Comparison of ENCODE assay signal across 8 cellular contexts in the genomic region with DNA sequence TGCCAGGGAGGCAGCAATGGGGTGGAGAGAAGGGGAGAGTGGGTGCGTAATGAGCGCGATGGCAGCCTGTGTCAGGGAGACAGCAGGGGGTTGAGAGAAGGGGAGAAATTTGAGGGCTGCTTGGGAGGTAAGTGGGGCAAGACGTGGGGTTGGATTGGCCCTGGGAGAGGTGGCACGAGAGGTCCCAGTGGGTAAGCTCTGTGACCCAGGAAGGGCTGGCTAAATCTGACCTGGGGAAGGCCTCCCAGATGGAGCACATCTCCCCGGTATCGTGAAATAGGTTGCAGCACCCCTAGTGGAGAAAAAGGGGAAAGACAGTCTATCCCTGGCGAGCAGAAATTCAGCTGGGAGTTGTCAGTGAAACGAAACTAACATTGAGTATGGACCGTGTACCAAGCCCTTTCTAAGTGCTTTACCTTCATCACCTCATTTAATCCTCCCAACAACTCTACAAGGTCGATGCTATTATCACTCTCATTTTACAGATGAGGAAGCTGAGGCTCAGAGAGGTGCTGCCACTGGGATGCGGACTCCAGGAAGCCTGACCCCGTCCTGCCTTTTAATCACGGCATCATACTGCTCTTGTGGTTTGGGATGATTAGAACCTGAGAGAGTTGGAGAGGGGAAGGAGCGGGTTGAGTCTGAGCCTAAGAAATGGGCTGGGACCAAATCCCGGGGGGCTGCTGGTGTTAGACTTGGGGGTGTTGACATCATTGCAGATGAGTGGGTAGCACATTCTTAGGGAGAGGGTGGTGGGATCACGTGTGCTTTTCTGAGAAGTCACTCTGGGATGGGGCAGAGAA. TPM values are rescaled to one million over a fixed set of nuclear protein-coding genes. Genes with fewer than 3 reads are reported as not detected.
DNase-seq lines count a peak whose midpoint lies in the region; ATAC-seq and TF ChIP-seq lines count a peak whose summit lies in the region.

No MANE protein-coding gene starts in this region.

- TF ChIP-seq CTCF in fibroblast of lung (conservative IDR thresholded peaks at IDR 0.05 in 1 of 2, IDR thresholded peaks at IDR 0.05 in 1 of 2; ENCODE audit: low read depth in 1 of 2, low read length in 2 of 2) (peak; percentile 83 to 97), transverse colon (IDR thresholded peaks at IDR 0.05) (peak; percentile 87 to 95 (median 92))

- no peaks in the 10 kb centered on the region for H3K27me3 Mint-ChIP-seq in activated T-cell treated with anti-CD3 and anti-CD28 coated beads, Interleukin-2, amount 50 U/mL, for 72 hours (ENCODE audit: low read depth)
- H3K27me3 Mint-ChIP-seq in naive B cell = no peaks in the 10 kb centered on the region

- peak overlapping the region; percentile 96 for H2AFZ ChIP-seq in fibroblast of lung (ENCODE audit: low read length)

- H3K27ac ChIP-seq in fibroblast of lung (ENCODE audit: insufficient read depth, low read length) = peak overlapping the region; percentile 71
- H3K27ac ChIP-seq in transverse colon = peak overlapping the region; percentile 68 to 73 (median 70)

- H3K79me2 ChIP-seq in fibroblast of lung (ENCODE audit: control insufficient read depth, insufficient read depth, low read length) = no peaks in the 10 kb centered on the region

- ATAC-seq in activated T-cell treated with anti-CD3 and anti-CD28 coated beads, Interleukin-2, amount 50 U/mL, for 72 hours (replicated peaks in 1 of 2) = peak; percentile 76 to 82
- ATAC-seq in naive B cell (ENCODE audit: low read depth in 2 of 2) (peak; percentile 67 to 74), HG03159 (IDR thresholded peaks at IDR 0.05; ENCODE audit: unreplicated experiment) (no peak)

- no peaks in the 10 kb centered on the region for H3K9me3 ChIP-seq in NT2/D1 (ENCODE audit: insufficient read depth, low read length)
- no peaks in the 10 kb centered on the region for H3K9me3 ChIP-seq in fibroblast of lung (ENCODE audit: control insufficient read depth, insufficient read depth, low read depth, low read length)
- no peaks in the 10 kb centered on the region for H3K9me3 ChIP-seq in transverse colon

- DNase-seq in DMS153 (lab: John Stamatoyannopoulos, UW) = peak; percentile 63
- DNase-seq in HT-29 (ENCODE audit: low spot score) = peak; percentile 67
- DNase-seq in NT2/D1 (ENCODE audit: low read depth, low spot score) = peak; percentile 27
- DNase-seq in activated T-cell treated with anti-CD3 and anti-CD28 coated beads, Interleukin-2, amount 50 U/mL, for 72 hours = peak; percentile 61 to 72
- peak; percentile 59 to 81 for DNase-seq in fibroblast of lung (ENCODE audit: low read depth in 2 of 2)
- DNase-seq in naive B cell = peak; percentile 70
- peak; percentile 69 for DNase-seq in transverse colon

- H3K4me2 ChIP-seq in fibroblast of lung (ENCODE audit: extremely low read depth, insufficient read depth, low read length) = peak overlapping the region; percentile 93

- in situ Hi-C loops in transverse colon (cut with MboI; ENCODE audit: low pct_ligation_motif_present in 1 of 4, low pct_unique_long_range_greater_than_20kb in 1 of 4, low sequenced_read_pairs in 3 of 4) = loop anchor here (5.0 kb wide), 2 partner anchors 88 to 93 kb away; no protein-coding TSS in a partner anchor

- H3K4me1 ChIP-seq in NT2/D1 (ENCODE audit: insufficient read depth, insufficient read length) (peaks cover 3% of the 10 kb centered on the region), fibroblast of lung (ENCODE audit: control insufficient read depth, extremely low read depth, insufficient read depth, low read length) (no peaks in the 10 kb centered on the region), transverse colon (peaks cover 0 to 11% (median 8%) of the 10 kb centered on the region in 4 donors)

- no peak for TF ChIP-seq EP300 in transverse colon (IDR thresholded peaks at IDR 0.05; ENCODE audit: low read depth)

- intact Hi-C loops in transverse colon (cut with DNase I; ENCODE audit: low total_unique reads) = no loop called here

- 6 to 29% methylated on average over 8 to 17 of the region's 17 CpGs for WGBS in transverse colon (ENCODE audit: low coverage in 1 of 2), 2 donors

- no peaks in the 10 kb centered on the region for H3K36me3 ChIP-seq in NT2/D1 (ENCODE audit: insufficient read depth, insufficient read length, low read length)
- no peaks in the 10 kb centered on the region for H3K36me3 ChIP-seq in fibroblast of lung (ENCODE audit: control insufficient read depth, insufficient read depth, low read length)
- no peaks in the 10 kb centered on the region for H3K36me3 ChIP-seq in transverse colon

- peak overlapping the region; percentile 20 for H3K27ac Mint-ChIP-seq in activated T-cell treated with anti-CD3 and anti-CD28 coated beads, Interleukin-2, amount 50 U/mL, for 72 hours
- H3K27ac Mint-ChIP-seq in naive B cell = peak overlapping the region; percentile 78 to 96 (median 92)

- no peaks in the 10 kb centered on the region for H3K27me3 ChIP-seq in NT2/D1 (ENCODE audit: insufficient read depth, insufficient read length)
- H3K27me3 ChIP-seq in fibroblast of lung (ENCODE audit: control insufficient read depth, insufficient read depth, low read length) = no peaks in the 10 kb centered on the region
- H3K27me3 ChIP-seq in transverse colon = no peaks in the 10 kb centered on the region

- H3K9ac ChIP-seq in NT2/D1 (ENCODE audit: insufficient read length, low read depth) (peak overlapping the region; percentile 50), fibroblast of lung (ENCODE audit: insufficient read depth, low read length) (peak overlapping the region; percentile 63)

- H3K4me1 Mint-ChIP-seq in activated T-cell treated with anti-CD3 and anti-CD28 coated beads, Interleukin-2, amount 50 U/mL, for 72 hours (ENCODE audit: low read depth) = peaks cover 29% of the 10 kb centered on the region
- peaks cover 47 to 68% (median 58%) of the 10 kb centered on the region in 3 donors for H3K4me1 Mint-ChIP-seq in naive B cell

- H3K9me3 Mint-ChIP-seq in activated T-cell treated with anti-CD3 and anti-CD28 coated beads, Interleukin-2, amount 50 U/mL, for 72 hours = no peaks in the 10 kb centered on the region
- no peaks in the 10 kb centered on the region for H3K9me3 Mint-ChIP-seq in naive B cell

- H3K4me3 Mint-ChIP-seq in activated T-cell treated with anti-CD3 and anti-CD28 coated beads, Interleukin-2, amount 50 U/mL, for 72 hours = peak overlapping the region; percentile 51 to 77
- H3K4me3 Mint-ChIP-seq in naive B cell = peak overlapping the region; percentile 49 to 89 (median 80)

- no peaks in the 10 kb centered on the region for H4K20me1 ChIP-seq in fibroblast of lung (ENCODE audit: control insufficient read depth, extremely low read depth, insufficient read depth, low read length)

- H3K36me3 Mint-ChIP-seq in activated T-cell treated with anti-CD3 and anti-CD28 coated beads, Interleukin-2, amount 50 U/mL, for 72 hours (ENCODE audit: insufficient read depth in 2 of 2) = no peaks in the 10 kb centered on the region
- no peaks in the 10 kb centered on the region for H3K36me3 Mint-ChIP-seq in naive B cell

- no peak for TF ChIP-seq POLR2A in transverse colon (IDR thresholded peaks at IDR 0.05)

- H3K4me3 ChIP-seq in NT2/D1 (ENCODE audit: insufficient read length, low read depth) = no peak overlapping the region
- peak overlapping the region; percentile 49 to 75 (median 64) for H3K4me3 ChIP-seq in fibroblast of lung (replicated peaks in 1 of 4; ENCODE audit: control extremely low read depth in 1 of 4, insufficient read depth in 1 of 4, low read depth in 3 of 4, low read length in 4 of 4)
- peak overlapping the region in 3 of 4 donors; percentile 22 to 41 (median 24) for H3K4me3 ChIP-seq in transverse colon

RNA-seq across cellular contexts. Expression of a gene that starts 56.6 kb away (rescaled TPM):
- total RNA-seq in HT-29 (2014; rRNA removed; shearing (Covaris generic)) = 1,290 and 1,388 TPM in 2 replicates
- 1,000 to 10,000 TPM; 1,532 to 1,644 TPM for total RNA-seq in activated T-cell treated with anti-CD3 and anti-CD28 coated beads, Interleukin-2, amount 50 U/mL, for 72 hours
- total RNA-seq in fibroblast of lung (1,214 and 1,412 TPM in 2 replicates), transverse colon (100 to 1,000 TPM; 382 to 822 (median 494) TPM)
- polyA plus RNA-seq in fibroblast of lung (1,477 and 1,551 TPM in 2 replicates), naive B cell (ENCODE audit: low read depth in 6 of 6) (1,000 to 10,000 TPM; 1,123 to 1,541 (median 1,429) TPM)
- 2,012 and 2,284 TPM in 2 replicates for polyA plus RNA-seq in fibroblast of lung (2012)
- 186 and 249 TPM in 2 replicates for polyA minus RNA-seq in fibroblast of lung (ENCODE audit: low replicate concordance)
